8 cellular contexts compared by ENCODE assay signal in genomic region chr6:7389451-7390217, GRCh38. TPM values are rescaled to one million over a fixed set of nuclear protein-coding genes. Genes with fewer than 3 reads are reported as not detected.
DNase-seq lines count a peak whose midpoint lies in the region; ATAC-seq, FAIRE-seq and TF ChIP-seq lines count a peak whose summit lies in the region.

TSS of gene CAGE1 (minus strand) at chr6:7389742. CDS start at chr6:7387173, 2,569 bp downstream.
TSS of gene RIOK1 (plus strand) at chr6:7389808. CDS start at chr6:7390003, 195 bp downstream.

- peak within 1 kb of the TSS; percentile 98 for H3K4me2 ChIP-seq in keratinocyte (ENCODE audit: control insufficient read depth, extremely low read depth, insufficient read depth, low read depth, low read length)

- TF ChIP-seq CTCF in AG10803 (conservative IDR thresholded peaks at IDR 0.05; ENCODE audit: low read length) (peak; percentile 18), keratinocyte (optimal IDR thresholded peaks at IDR 0.05 in 1 of 3, IDR thresholded peaks at IDR 0.05 in 1 of 3, conservative IDR thresholded peaks at IDR 0.05 in 1 of 3; ENCODE audit: extremely low read depth in 1 of 3, insufficient read depth in 2 of 3, low read length in 3 of 3) (no peak)

- H3K36me3 ChIP-seq in keratinocyte (ENCODE audit: control insufficient read depth in 2 of 2, extremely low read depth in 1 of 2, insufficient read depth in 2 of 2, low read length in 2 of 2): peaks cover 1 to 7% of the 10 kb centered on the region in 2 experiments

- peaks cover 36% of the 10 kb centered on the region for H3K79me2 ChIP-seq in keratinocyte (ENCODE audit: control insufficient read depth, insufficient read depth, low read length)

- H3K9ac ChIP-seq in keratinocyte (ENCODE audit: control insufficient read depth, extremely low read depth, insufficient read depth, low read length): peak within 1 kb of the TSS; percentile 86

- peaks cover 2% of the 10 kb centered on the region for H4K20me1 ChIP-seq in keratinocyte (ENCODE audit: control insufficient read depth, extremely low read depth, insufficient read depth, low read length)

- H3K9me3 Mint-ChIP-seq in central memory CD8-positive, alpha-beta T cell: no peaks in the 10 kb centered on the region

- no peaks in the 10 kb centered on the region for H3K9me1 ChIP-seq in keratinocyte (ENCODE audit: control insufficient read depth, extremely low read depth, insufficient read depth, low read length)

- dilution Hi-C loops in keratinocyte (cut with MboI; ENCODE audit: extremely low pct_ligation_motif_present, low sequenced_read_pairs): no loop called here

- H3K4me3 ChIP-seq in AG10803 (ENCODE audit: low read length) (peak within 1 kb of the TSS; percentile 83), keratinocyte (ENCODE audit: control insufficient read depth in 2 of 3, extremely low read depth in 1 of 3, insufficient read depth in 2 of 3, low read depth in 1 of 3, low read length in 3 of 3) (peak within 1 kb of the TSS; percentile 63 to 90 (median 86))

- peaks cover 49% of the 10 kb centered on the region for H3K4me1 Mint-ChIP-seq in central memory CD8-positive, alpha-beta T cell

- FAIRE-seq in keratinocyte (lab: Jason Lieb, UNC): peak; percentile 72

- H3K27me3 ChIP-seq in keratinocyte (ENCODE audit: control insufficient read depth, extremely low read depth, insufficient read depth, low read length): no peaks in the 10 kb centered on the region

- H3K27ac Mint-ChIP-seq in central memory CD8-positive, alpha-beta T cell (ENCODE audit: low read depth): peak within 1 kb of the TSS; percentile 86

- peaks cover 21% of the 10 kb centered on the region for H3K4me1 ChIP-seq in keratinocyte (ENCODE audit: control insufficient read depth, extremely low read depth, insufficient read depth, low read length)

- H3K4me3 Mint-ChIP-seq in central memory CD8-positive, alpha-beta T cell: peak within 1 kb of the TSS; percentile 83

- H3K36me3 Mint-ChIP-seq in central memory CD8-positive, alpha-beta T cell (ENCODE audit: insufficient read depth): peaks cover 24% of the 10 kb centered on the region

- DNase-seq in AG10803 (ENCODE audit: low read depth) (peak; percentile 93), NCI-H345 (lab: John Stamatoyannopoulos, UW) (peak; percentile 73), keratinocyte (ENCODE audit: low read depth, low spot score) (peak; percentile 55)
- peak; percentile 90 for DNase-seq in activated CD4-positive, CD25-positive, alpha-beta regulatory T cell treated with anti-CD3 and anti-CD28 coated beads, Interleukin-2, amount 50 U/mL, for 16 hours (ENCODE audit: low read depth, low spot score)
- peak; percentile 89 to 90 for DNase-seq in central memory CD8-positive, alpha-beta T cell (ENCODE audit: low spot score in 2 of 2)
- DNase-seq in stimulated activated CD4-positive, alpha-beta T cell treated with anti-CD3 and anti-CD28 coated beads, Interleukin-12 subunit alpha, Interleukin-12 subunit beta, amount 100 ng/mL, for 48 hours (ENCODE audit: low read depth in 2 of 3, low spot score in 1 of 3): peak; percentile 90 to 95 (median 94)

- H3K9me3 ChIP-seq in keratinocyte (ENCODE audit: control insufficient read depth, low read depth, low read length): no peaks in the 10 kb centered on the region

- H3K27me3 Mint-ChIP-seq in central memory CD8-positive, alpha-beta T cell: no peaks in the 10 kb centered on the region

- H2AFZ ChIP-seq in keratinocyte (ENCODE audit: control insufficient read depth, low read length): peak within 1 kb of the TSS; percentile 94

- ATAC-seq in GM19025 (IDR thresholded peaks at IDR 0.05; ENCODE audit: low read depth, unreplicated experiment) (peak; percentile 96), HG03280 (IDR thresholded peaks at IDR 0.05; ENCODE audit: unreplicated experiment) (peak; percentile 98)
- peak; percentile 93 for ATAC-seq in central memory CD8-positive, alpha-beta T cell (replicated peaks; ENCODE audit: extremely low read depth, poor library complexity, severe bottlenecking)

- H3K27ac ChIP-seq in keratinocyte (ENCODE audit: control insufficient read depth, insufficient read depth, low read length): peak within 1 kb of the TSS; percentile 72

RNA-seq across cellular contexts. Expression of gene CAGE1, which starts in this region (rescaled TPM):
- 0.03 to 0.04 TPM (median 0.03 TPM) in 3 replicates for polyA plus RNA-seq in keratinocyte
- polyA plus RNA-seq in keratinocyte (2011; ENCODE audit: low read depth): not detected
- not detected in 2 replicates for polyA plus RNA-seq in keratinocyte (2011; cell fraction: cytosol; rRNA removed)
- polyA plus RNA-seq in keratinocyte (2011; cell fraction: nucleus; rRNA removed): 0.08 TPM in 1 of 2 replicates, not detected in the other
- 0.05 TPM in 1 of 2 replicates, not detected in the other for polyA plus RNA-seq in keratinocyte (2012; ENCODE audit: low replicate concordance)
- polyA minus RNA-seq in keratinocyte: not detected in 3 replicates
- not detected for polyA minus RNA-seq in keratinocyte (2011; cell fraction: cytosol; rRNA and poly(A)+ RNA removed)
- 0.21 TPM in 1 of 2 replicates, not detected in the other for polyA minus RNA-seq in keratinocyte (2011; cell fraction: nucleus; rRNA and poly(A)+ RNA removed)

RNA-seq across cellular contexts. Expression of gene RIOK1, which starts in this region (rescaled TPM):
- 10.6 to 11.7 TPM (median 11.5 TPM) in 3 replicates for polyA plus RNA-seq in keratinocyte
- polyA plus RNA-seq in keratinocyte (2011; ENCODE audit: low read depth): 38.6 TPM
- 8.8 and 12.8 TPM in 2 replicates for polyA plus RNA-seq in keratinocyte (2011; cell fraction: cytosol; rRNA removed)
- polyA plus RNA-seq in keratinocyte (2011; cell fraction: nucleus; rRNA removed): 22.2 and 25.5 TPM in 2 replicates
- polyA plus RNA-seq in keratinocyte (2012; ENCODE audit: low replicate concordance): 16.7 and 17.2 TPM in 2 replicates
- polyA minus RNA-seq in keratinocyte: 6.9 to 21.4 TPM (median 12.7 TPM) in 3 replicates
- polyA minus RNA-seq in keratinocyte (2011; cell fraction: cytosol; rRNA and poly(A)+ RNA removed): 4.0 TPM
- 9.6 and 12.5 TPM in 2 replicates for polyA minus RNA-seq in keratinocyte (2011; cell fraction: nucleus; rRNA and poly(A)+ RNA removed)

Comparison
In these comparisons a context has a peak if more than half of its experiments do, and no peak if none do; other contexts are left out.
1. Peak in every context shown above with its lines: DNase-seq, ATAC-seq, H3K4me3 ChIP-seq and H3K27ac ChIP-seq.